ENCODE assay signal across 20 cellular contexts in genomic region chr9:35274988-35275387, GRCh38.
DNase-seq lines count a peak whose midpoint lies in the region; ATAC-seq and TF ChIP-seq lines count a peak whose summit lies in the region.
"Had no signal": no experiment of that assay in that cellular context is flagged by ENCODE, and none has a peak within 500 bp of the region (broad histone marks: within the 10 kb centered on the region; RNA-seq: fewer than 3 reads in every experiment).

No MANE protein-coding gene starts in this region.

- H3K9ac ChIP-seq in SK-N-SH: no peak overlapping the region

- H3K4me1 ChIP-seq in SK-N-SH (ENCODE audit: control insufficient read depth in 1 of 2, insufficient read depth in 2 of 2, low read depth in 1 of 2, low read length in 1 of 2): peaks cover 0 to 18% of the 10 kb centered on the region in 2 experiments; a peak in 1 of 4 replicates

- DNase-seq in SK-N-SH (no peak), M059J (ENCODE audit: low read depth) (peak; percentile 11), chondrocyte (ENCODE audit: low spot score) (no peak), kidney glomerular epithelial cell (lab: John Stamatoyannopoulos, UW) (peak; percentile 11), GM19240 (ENCODE audit: insufficient read length, low spot score) (no peak), T1000 (lab: John Stamatoyannopoulos, UW) (no peak)
- no peak for DNase-seq in naive thymus-derived CD8-positive, alpha-beta T cell
- DNase-seq: DMS153; KBM-7; MG63; NCI-H1105; NCI-H1694 treated with DMSO at 0.1 percent for 48 hours; NCI-H345; NCI-H526 treated with DMSO at 0.1 percent for 48 hours; NK-92 treated with Interleukin-12 subunit alpha and Interleukin-12 subunit beta, amount 100 ng/mL, for 24 hours; RPMI8226 had no signal

- no peak overlapping the region for H3K4me3 ChIP-seq in SK-N-SH (ENCODE audit: low read depth in 2 of 2, low read length in 1 of 2)
- H3K4me3 ChIP-seq: GM23338, MG63, SK-N-MC had no signal

- no peak overlapping the region for H3K4me2 ChIP-seq in SK-N-SH
- H3K4me2 ChIP-seq: GM23338 had no signal

- no peaks in the 10 kb centered on the region for H3K36me3 ChIP-seq in SK-N-SH (replicated peaks in 1 of 2; ENCODE audit: control insufficient read depth in 1 of 2, insufficient read depth in 2 of 2, low read length in 1 of 2)
- H3K36me3 ChIP-seq: MG63 had no signal

- H3F3A ChIP-seq in SK-N-SH (replicated peaks; ENCODE audit: insufficient read depth): peaks cover 17% of the 10 kb centered on the region

- H3K9me3 Mint-ChIP-seq in chondrocyte (ENCODE audit: low read depth): no peaks in the 10 kb centered on the region
- no peaks in the 10 kb centered on the region for H3K9me3 Mint-ChIP-seq in naive thymus-derived CD8-positive, alpha-beta T cell
- H3K9me3 Mint-ChIP-seq: CD14-positive monocyte, GM23338 had no signal

- no peaks in the 10 kb centered on the region for H4K20me1 ChIP-seq in SK-N-SH (ENCODE audit: insufficient read depth)

- H3K27ac Mint-ChIP-seq in chondrocyte (ENCODE audit: unreplicated experiment): no peak overlapping the region
- H3K27ac Mint-ChIP-seq in naive thymus-derived CD8-positive, alpha-beta T cell: no peak overlapping the region
- H3K27ac Mint-ChIP-seq: CD14-positive monocyte, GM23338 had no signal

- no peaks in the 10 kb centered on the region for H3K9me2 ChIP-seq in SK-N-SH

- H3K79me2 ChIP-seq in SK-N-SH (ENCODE audit: insufficient read depth): no peaks in the 10 kb centered on the region

- H2AFZ ChIP-seq in SK-N-SH (ENCODE audit: low read depth): no peak overlapping the region
- H2AFZ ChIP-seq: GM23338 had no signal

- no peaks in the 10 kb centered on the region for H3K27me3 ChIP-seq in SK-N-SH (ENCODE audit: insufficient read depth)
- H3K27me3 ChIP-seq: MG63 had no signal

- no peak for TF ChIP-seq EP300 in SK-N-SH (IDR thresholded peaks at IDR 0.05; ENCODE audit: borderline replicate concordance in 1 of 2, low read depth in 1 of 2, low read length in 1 of 2)

- no peaks in the 10 kb centered on the region for H3K27me3 Mint-ChIP-seq in chondrocyte (ENCODE audit: low read depth)
- peaks cover 0 to 17% (median 7%) of the 10 kb centered on the region in 5 donors for H3K27me3 Mint-ChIP-seq in naive thymus-derived CD8-positive, alpha-beta T cell

- peaks cover 13% of the 10 kb centered on the region for H3K4me1 Mint-ChIP-seq in chondrocyte (ENCODE audit: low read depth)
- peaks cover 0 to 12% (median 9%) of the 10 kb centered on the region in 4 donors for H3K4me1 Mint-ChIP-seq in naive thymus-derived CD8-positive, alpha-beta T cell

- TF ChIP-seq CTCF in SK-N-SH (IDR thresholded peaks at IDR 0.05) (no peak), chondrocyte (IDR thresholded peaks at IDR 0.05) (peak; percentile 33)

- TF ChIP-seq RAD21 in SK-N-SH (IDR thresholded peaks at IDR 0.05; ENCODE audit: low read length): no peak

- POLR2A ChIA-PET in SK-N-SH (lab: Yijun Ruan, JAX): no interaction called here
- POLR2A ChIA-PET in naive thymus-derived CD8-positive, alpha-beta T cell (lab: Charles Lee): no interaction called here

- H3K4me3 Mint-ChIP-seq in chondrocyte (ENCODE audit: unreplicated experiment): no peak overlapping the region
- no peak overlapping the region for H3K4me3 Mint-ChIP-seq in naive thymus-derived CD8-positive, alpha-beta T cell
- H3K4me3 Mint-ChIP-seq: CD14-positive monocyte, GM23338 had no signal

- ATAC-seq in SK-N-SH treated with all-trans-retinoic acid at 6 μM for 48 hours: no peak
- ATAC-seq in naive thymus-derived CD8-positive, alpha-beta T cell: no peak
- ATAC-seq: GM23338 had no signal

- no peaks in the 10 kb centered on the region for H3K9me3 ChIP-seq in SK-N-SH
- H3K9me3 ChIP-seq: MG63 had no signal

- H3K36me3 Mint-ChIP-seq in chondrocyte (ENCODE audit: low read depth): peaks cover 4% of the 10 kb centered on the region
- H3K36me3 Mint-ChIP-seq in naive thymus-derived CD8-positive, alpha-beta T cell: peaks cover 0 to 3% (median 0%) of the 10 kb centered on the region in 3 donors
- H3K36me3 Mint-ChIP-seq: CD14-positive monocyte had no signal

- no peak overlapping the region for H3K27ac ChIP-seq in SK-N-SH (ENCODE audit: low read depth in 2 of 2, low read length in 1 of 2)
- H3K27ac ChIP-seq: SK-N-MC had no signal

- 98% methylated on average over 2 of the region's 2 CpGs for WGBS in SK-N-SH (ENCODE audit: low lambda C conversion rate)

- CTCF ChIA-PET in SK-N-SH (lab: Yijun Ruan, JAX): interaction anchor here (0.7 to 1.4 kb wide), 4 partner anchors 16 to 158 kb away, joined by 3 to 6 read pairs (median 3); no protein-coding TSS in a partner anchor

TF ChIP-seq in SK-N-SH, 30 proteins besides CTCF, POLR2A, EP300 and RAD21:
- no peak for TF ChIP-seq ELF1 (IDR thresholded peaks at IDR 0.05)
- TF ChIP-seq SIN3A (IDR thresholded peaks at IDR 0.05; ENCODE audit: borderline replicate concordance, low read depth, low read length): no peak
- TF ChIP-seq GATA2 (CRISPR knock-in tag; IDR thresholded peaks at IDR 0.05): no peak
- peak; percentile 86 for TF ChIP-seq RFX5 (IDR thresholded peaks at IDR 0.05; ENCODE audit: low read length)
TF ChIP-seq in SK-N-SH: peak in this region for 1.

TF ChIP-seq in SK-N-SH treated with all-trans-retinoic acid at 6 μM for 48 hours, 23 proteins besides CTCF, POLR2A, EP300 and RAD21:
- TF ChIP-seq SNAI2 (CRISPR knock-in tag; IDR thresholded peaks at IDR 0.05): no peak
- no peak for TF ChIP-seq ZNF70 (CRISPR knock-in tag; IDR thresholded peaks at IDR 0.05)
- TF ChIP-seq, protein P1, sequence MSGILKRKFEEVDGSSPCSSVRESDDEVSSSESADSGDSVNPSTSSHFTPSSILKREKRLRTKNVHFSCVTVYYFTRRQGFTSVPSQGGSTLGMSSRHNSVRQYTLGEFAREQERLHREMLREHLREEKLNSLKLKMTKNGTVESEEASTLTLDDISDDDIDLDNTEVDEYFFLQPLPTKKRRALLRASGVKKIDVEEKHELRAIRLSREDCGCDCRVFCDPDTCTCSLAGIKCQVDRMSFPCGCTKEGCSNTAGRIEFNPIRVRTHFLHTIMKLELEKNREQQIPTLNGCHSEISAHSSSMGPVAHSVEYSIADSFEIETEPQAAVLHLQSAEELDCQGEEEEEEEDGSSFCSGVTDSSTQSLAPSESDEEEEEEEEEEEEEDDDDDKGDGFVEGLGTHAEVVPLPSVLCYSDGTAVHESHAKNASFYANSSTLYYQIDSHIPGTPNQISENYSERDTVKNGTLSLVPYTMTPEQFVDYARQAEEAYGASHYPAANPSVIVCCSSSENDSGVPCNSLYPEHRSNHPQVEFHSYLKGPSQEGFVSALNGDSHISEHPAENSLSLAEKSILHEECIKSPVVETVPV (CRISPR knock-in tag; IDR thresholded peaks at IDR 0.05): no peak
- TF ChIP-seq, protein P2, sequence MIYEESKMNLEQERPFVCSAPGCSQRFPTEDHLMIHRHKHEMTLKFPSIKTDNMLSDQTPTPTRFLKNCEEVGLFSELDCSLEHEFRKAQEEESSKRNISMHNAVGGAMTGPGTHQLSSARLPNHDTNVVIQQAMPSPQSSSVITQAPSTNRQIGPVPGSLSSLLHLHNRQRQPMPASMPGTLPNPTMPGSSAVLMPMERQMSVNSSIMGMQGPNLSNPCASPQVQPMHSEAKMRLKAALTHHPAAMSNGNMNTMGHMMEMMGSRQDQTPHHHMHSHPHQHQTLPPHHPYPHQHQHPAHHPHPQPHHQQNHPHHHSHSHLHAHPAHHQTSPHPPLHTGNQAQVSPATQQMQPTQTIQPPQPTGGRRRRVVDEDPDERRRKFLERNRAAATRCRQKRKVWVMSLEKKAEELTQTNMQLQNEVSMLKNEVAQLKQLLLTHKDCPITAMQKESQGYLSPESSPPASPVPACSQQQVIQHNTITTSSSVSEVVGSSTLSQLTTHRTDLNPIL (CRISPR knock-in tag; IDR thresholded peaks at IDR 0.05; ENCODE audit: low read depth): no peak
- no peak for TF ChIP-seq POU6F1 (CRISPR knock-in tag; IDR thresholded peaks at IDR 0.05; ENCODE audit: borderline replicate concordance, low read depth)
- no peak for TF ChIP-seq PPARA (CRISPR knock-in tag; IDR thresholded peaks at IDR 0.05; ENCODE audit: borderline replicate concordance)
- no peak for TF ChIP-seq TOX (CRISPR knock-in tag; IDR thresholded peaks at IDR 0.05; ENCODE audit: borderline replicate concordance)
- TF ChIP-seq CSDC2 (CRISPR knock-in tag; IDR thresholded peaks at IDR 0.05): no peak
- TF ChIP-seq ESRRG (CRISPR knock-in tag; IDR thresholded peaks at IDR 0.05): no peak
- no peak for TF ChIP-seq GLIS3 (CRISPR knock-in tag; IDR thresholded peaks at IDR 0.05)

Comparison
In these comparisons a context has a peak if more than half of its experiments do, and no peak if none do; other contexts are left out.
1. DNase-seq: peak in M059J (single experiment) and kidney glomerular epithelial cell (single experiment); none in SK-N-SH (single experiment), chondrocyte (single experiment), GM19240 (single experiment), T1000 (single experiment) and naive thymus-derived CD8-positive, alpha-beta T cell (0 of 10).